8 cellular contexts compared by ENCODE assay signal in genomic region chr9:893843-894420, GRCh38. TPM values are rescaled to one million over a fixed set of nuclear protein-coding genes. Genes with fewer than 3 reads are reported as not detected.
DNase-seq lines count a peak whose midpoint lies in the region; ATAC-seq and TF ChIP-seq lines count a peak whose summit lies in the region.

No MANE protein-coding gene starts in this region.

- no peak for TF ChIP-seq POLR2A in HCT116 (IDR thresholded peaks at IDR 0.05; ENCODE audit: borderline replicate concordance, extremely low read depth, insufficient read depth, insufficient read length)

- CTCF ChIA-PET in HCT116 (lab: Charles Lee): interaction anchor here (0.5 to 4.4 kb wide), 5 partner anchors 34 to 146 kb away, joined by 3 to 36 read pairs (median 4); no protein-coding TSS in a partner anchor

- TF ChIP-seq CTCF in GM12873 (IDR thresholded peaks at IDR 0.05; ENCODE audit: insufficient read depth, low read depth, low read length, missing control alignments): peak; percentile 87
- TF ChIP-seq CTCF in HCT116 (IDR thresholded peaks at IDR 0.05 in 2 of 3, conservative IDR thresholded peaks at IDR 0.05 in 1 of 3; ENCODE audit: borderline replicate concordance in 1 of 3, insufficient read depth in 1 of 3, low read depth in 2 of 3, low read length in 2 of 3): peak; percentile 75 to 96 (median 82)
- peak; percentile 60 to 72 for TF ChIP-seq CTCF in right atrium auricular region (IDR thresholded peaks at IDR 0.05)

- DNase-seq in HCT116 (ENCODE audit: low read depth, low spot score): peak; percentile 46
- peak; percentile 71 for DNase-seq in M059J (ENCODE audit: low read depth)
- peak; percentile 10 for DNase-seq in SK-N-MC (ENCODE audit: low read depth, low spot score)
- DNase-seq in activated naive CD8-positive, alpha-beta T cell treated with anti-CD3 and anti-CD28 coated beads for 36 hours: peak; percentile 81
- DNase-seq in right atrium auricular region (ENCODE audit: low spot score): no peak
- DNase-seq in mesenteric fat pad (ENCODE audit: low spot score): no peak

- no peak overlapping the region for H3K27ac ChIP-seq in HCT116 (ENCODE audit: low read depth, low read length)
- H3K27ac ChIP-seq in SK-N-MC: no peak overlapping the region
- H3K27ac ChIP-seq in right atrium auricular region: no peak overlapping the region
- no peak overlapping the region for H3K27ac ChIP-seq in skeletal muscle tissue (ENCODE audit: low read depth, low read length)

- H3K27ac Mint-ChIP-seq in activated naive CD8-positive, alpha-beta T cell treated with anti-CD3 and anti-CD28 coated beads for 36 hours: no peak overlapping the region

- peak overlapping the region; percentile 72 for H2AFZ ChIP-seq in HCT116 (ENCODE audit: low read depth, low read length, poor library complexity, severe bottlenecking)

- H3K9me3 ChIP-seq in HCT116 (ENCODE audit: control insufficient read depth in 1 of 2, insufficient read depth in 1 of 2, low read depth in 1 of 2, low read length in 2 of 2) (no peaks in the 10 kb centered on the region), SK-N-MC (ENCODE audit: low read depth, low read length) (no peaks in the 10 kb centered on the region), right atrium auricular region (no peaks in the 10 kb centered on the region), skeletal muscle tissue (ENCODE audit: control insufficient read depth in 3 of 3, low read length in 3 of 3) (no peaks in the 10 kb centered on the region)

- no peaks in the 10 kb centered on the region for H3K9me3 Mint-ChIP-seq in activated naive CD8-positive, alpha-beta T cell treated with anti-CD3 and anti-CD28 coated beads for 36 hours

- no peaks in the 10 kb centered on the region for H3K36me3 Mint-ChIP-seq in activated naive CD8-positive, alpha-beta T cell treated with anti-CD3 and anti-CD28 coated beads for 36 hours

- peaks cover 43% of the 10 kb centered on the region for H3K27me3 Mint-ChIP-seq in activated naive CD8-positive, alpha-beta T cell treated with anti-CD3 and anti-CD28 coated beads for 36 hours

- H3K4me1 Mint-ChIP-seq in activated naive CD8-positive, alpha-beta T cell treated with anti-CD3 and anti-CD28 coated beads for 36 hours: peaks cover 12% of the 10 kb centered on the region

- TF ChIP-seq RAD21 in HCT116 (IDR thresholded peaks at IDR 0.05; ENCODE audit: low read depth): peak; percentile 84

- ATAC-seq in HCT116: peak; percentile 94

- H4K20me1 ChIP-seq in HCT116 (ENCODE audit: insufficient read depth): no peaks in the 10 kb centered on the region

- no TSS peak for BruUV-seq in HCT116 (replicated peaks; lab: Mats Ljungman, UMichigan)

- peaks cover 2 to 11% of the 10 kb centered on the region in 2 experiments; a peak in 2 of 4 replicates for H3K4me1 ChIP-seq in HCT116 (ENCODE audit: control insufficient read depth in 1 of 2, insufficient read depth in 2 of 2, low read length in 2 of 2)
- no peaks in the 10 kb centered on the region for H3K4me1 ChIP-seq in right atrium auricular region
- H3K4me1 ChIP-seq in skeletal muscle tissue (ENCODE audit: control insufficient read depth in 3 of 3, insufficient read depth in 3 of 3, low read length in 3 of 3): peaks cover 0 to 3% (median 2%) of the 10 kb centered on the region in 3 donors

- peak overlapping the region; percentile 13 for H3K4me3 Mint-ChIP-seq in activated naive CD8-positive, alpha-beta T cell treated with anti-CD3 and anti-CD28 coated beads for 36 hours

- peak overlapping the region; percentile 42 for H3K4me2 ChIP-seq in HCT116 (ENCODE audit: low read length)

- no peaks in the 10 kb centered on the region for H3K9me2 ChIP-seq in HCT116 (ENCODE audit: insufficient read depth)

- intact Hi-C loops in HCT116 (cut with micrococcal nuclease): loop anchor here (1.0 to 5.0 kb wide), 3 partner anchors 110 to 547 kb away; no protein-coding TSS in a partner anchor

- RAD21 ChIA-PET in HCT116 (lab: Charles Lee; ENCODE audit: low non-redundant PET in 1 of 2, low total read pairs in 2 of 2, uncharacterized antibody in 2 of 2, unreplicated experiment in 2 of 2): interaction anchor here (0.5 to 1.0 kb wide), 3 partner anchors 109 to 511 kb away, joined by 4 to 7 read pairs (median 5); no protein-coding TSS in a partner anchor

- POLR2A ChIA-PET in HCT116 (lab: Charles Lee): no interaction called here

- H3K27me3 ChIP-seq in HCT116 (ENCODE audit: insufficient read depth, low read length) (no peaks in the 10 kb centered on the region), right atrium auricular region (no peaks in the 10 kb centered on the region), skeletal muscle tissue (ENCODE audit: control insufficient read depth in 3 of 3, insufficient read depth in 3 of 3, low read length in 3 of 3) (no peaks in the 10 kb centered on the region)

- no peak overlapping the region for H3K4me3 ChIP-seq in HCT116 (replicated peaks in 1 of 2; ENCODE audit: low read depth in 1 of 2, low read length in 2 of 2)
- H3K4me3 ChIP-seq in SK-N-MC: no peak overlapping the region
- H3K4me3 ChIP-seq in right atrium auricular region: no peak overlapping the region
- H3K4me3 ChIP-seq in skeletal muscle tissue (ENCODE audit: low read length in 3 of 3): peak overlapping the region in 2 of 3 donors; percentile 34 to 41

- H3K79me2 ChIP-seq in HCT116 (ENCODE audit: insufficient read depth, low read length): no peaks in the 10 kb centered on the region

- H3K9ac ChIP-seq in HCT116 (ENCODE audit: low read length): no peak overlapping the region
- no peak overlapping the region for H3K9ac ChIP-seq in SK-N-MC (ENCODE audit: insufficient read length)
- peak overlapping the region in 1 of 3 donors; percentile 50 for H3K9ac ChIP-seq in skeletal muscle tissue (ENCODE audit: low read depth in 1 of 3, low read length in 3 of 3)

- H3K36me3 ChIP-seq in HCT116 (ENCODE audit: control insufficient read depth in 1 of 2, insufficient read depth in 2 of 2, low read length in 2 of 2) (no peaks in the 10 kb centered on the region), SK-N-MC (ENCODE audit: insufficient read depth, low read length) (no peaks in the 10 kb centered on the region), right atrium auricular region (no peaks in the 10 kb centered on the region), skeletal muscle tissue (ENCODE audit: control insufficient read depth in 3 of 3, insufficient read depth in 3 of 3, low read length in 3 of 3) (no peaks in the 10 kb centered on the region)

TF ChIP-seq in HCT116, 20 proteins besides CTCF, POLR2A, EP300 and RAD21:
- TF ChIP-seq SP1 (IDR thresholded peaks at IDR 0.05; ENCODE audit: low read depth): no peak
- no peak for TF ChIP-seq EGR1 (IDR thresholded peaks at IDR 0.05; ENCODE audit: low read depth)
- no peak for TF ChIP-seq FOSL1 (IDR thresholded peaks at IDR 0.05; ENCODE audit: low read depth)
- no peak for TF ChIP-seq SIN3A (IDR thresholded peaks at IDR 0.05; ENCODE audit: low read depth)
- no peak for TF ChIP-seq SRF (IDR thresholded peaks at IDR 0.05; ENCODE audit: low read depth)
- no peak for TF ChIP-seq ZFX (IDR thresholded peaks at IDR 0.05)
- TF ChIP-seq ATF3 (IDR thresholded peaks at IDR 0.05): no peak
- TF ChIP-seq YY1 (IDR thresholded peaks at IDR 0.05; ENCODE audit: extremely low read depth, insufficient replicate concordance, low read depth, low read length): no peak
- no peak for TF ChIP-seq REST (IDR thresholded peaks at IDR 0.05; ENCODE audit: low read depth)
- TF ChIP-seq EZH2 (IDR thresholded peaks at IDR 0.05): no peak
- no peak for TF ChIP-seq POLR2AphosphoS5 (IDR thresholded peaks at IDR 0.05; ENCODE audit: low read depth, low read length)

RNA-seq across cellular contexts. Expression of gene DMRT1, which starts 52.4 kb away (rescaled TPM):
- total RNA-seq in HCT116 (2021; ENCODE audit: unreplicated experiment) (0.47 TPM), right atrium auricular region (not detected), skeletal muscle tissue (not detected), mesenteric fat pad (not detected)
- 0.40 and 0.47 TPM in 2 replicates for polyA plus RNA-seq in HCT116 (2012)
- 0.15 TPM in 1 of 2 replicates, not detected in the other for total RNA-seq in M059J (2014; rRNA removed; shearing (Covaris generic))
- not detected for total RNA-seq in activated naive CD8-positive, alpha-beta T cell treated with anti-CD3 and anti-CD28 coated beads for 36 hours

Comparison
In these comparisons a context has a peak if more than half of its experiments do, and no peak if none do; other contexts are left out.
1. DNase-seq: peak in HCT116 (single experiment), M059J (single experiment), SK-N-MC (single experiment) and activated naive CD8-positive, alpha-beta T cell treated with anti-CD3 and anti-CD28 coated beads for 36 hours (single experiment); none in right atrium auricular region (single experiment) and mesenteric fat pad (single experiment).
2. H3K4me3 ChIP-seq: peak in skeletal muscle tissue (2 of 3); none in HCT116 (0 of 2), SK-N-MC (single experiment) and right atrium auricular region (0 of 2).
3. Peak in every context shown above with its lines, with median percentiles within 50 percentile points of each other: CTCF ChIP-seq.